Comparison of ENCODE assay signal across 1 cellular context in the genomic region with DNA sequence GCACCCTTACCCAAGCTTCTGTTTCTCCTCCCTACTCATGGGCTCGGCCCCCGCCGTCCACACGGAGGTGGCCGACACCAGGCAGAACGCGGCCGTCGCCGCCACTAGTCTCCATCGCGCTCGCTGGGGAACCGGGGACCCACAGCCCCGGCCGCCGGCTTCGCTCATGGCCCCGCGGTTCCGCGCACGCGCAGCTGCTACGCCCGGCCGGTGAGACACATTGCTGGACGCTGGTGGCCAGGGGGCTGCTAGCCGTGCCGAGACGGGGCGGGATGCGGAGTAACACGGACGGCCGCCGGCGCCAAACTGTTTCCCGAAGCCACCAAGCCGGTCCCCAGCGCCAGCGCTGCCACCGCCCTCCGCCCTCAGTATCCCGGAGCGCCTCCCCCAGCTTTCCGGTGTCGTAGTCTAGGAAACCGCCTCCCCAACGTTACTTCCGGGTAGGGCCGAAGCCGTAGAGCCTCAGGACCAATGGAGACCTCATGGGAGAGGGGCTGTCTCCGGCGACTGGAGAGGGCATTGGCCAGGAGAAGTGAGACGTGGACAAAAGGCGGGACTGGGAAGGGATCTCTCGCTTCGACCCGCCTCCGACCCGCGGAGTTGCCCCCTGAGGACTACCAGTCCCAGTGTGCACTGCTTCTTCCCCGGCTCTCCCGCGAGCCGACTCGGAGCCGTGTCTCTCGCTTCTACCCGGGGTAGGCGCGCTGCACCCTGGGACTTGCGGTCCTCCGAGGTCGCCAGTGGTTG.
TF ChIP-seq lines count a peak whose summit lies in the region.

A gene with protein sequence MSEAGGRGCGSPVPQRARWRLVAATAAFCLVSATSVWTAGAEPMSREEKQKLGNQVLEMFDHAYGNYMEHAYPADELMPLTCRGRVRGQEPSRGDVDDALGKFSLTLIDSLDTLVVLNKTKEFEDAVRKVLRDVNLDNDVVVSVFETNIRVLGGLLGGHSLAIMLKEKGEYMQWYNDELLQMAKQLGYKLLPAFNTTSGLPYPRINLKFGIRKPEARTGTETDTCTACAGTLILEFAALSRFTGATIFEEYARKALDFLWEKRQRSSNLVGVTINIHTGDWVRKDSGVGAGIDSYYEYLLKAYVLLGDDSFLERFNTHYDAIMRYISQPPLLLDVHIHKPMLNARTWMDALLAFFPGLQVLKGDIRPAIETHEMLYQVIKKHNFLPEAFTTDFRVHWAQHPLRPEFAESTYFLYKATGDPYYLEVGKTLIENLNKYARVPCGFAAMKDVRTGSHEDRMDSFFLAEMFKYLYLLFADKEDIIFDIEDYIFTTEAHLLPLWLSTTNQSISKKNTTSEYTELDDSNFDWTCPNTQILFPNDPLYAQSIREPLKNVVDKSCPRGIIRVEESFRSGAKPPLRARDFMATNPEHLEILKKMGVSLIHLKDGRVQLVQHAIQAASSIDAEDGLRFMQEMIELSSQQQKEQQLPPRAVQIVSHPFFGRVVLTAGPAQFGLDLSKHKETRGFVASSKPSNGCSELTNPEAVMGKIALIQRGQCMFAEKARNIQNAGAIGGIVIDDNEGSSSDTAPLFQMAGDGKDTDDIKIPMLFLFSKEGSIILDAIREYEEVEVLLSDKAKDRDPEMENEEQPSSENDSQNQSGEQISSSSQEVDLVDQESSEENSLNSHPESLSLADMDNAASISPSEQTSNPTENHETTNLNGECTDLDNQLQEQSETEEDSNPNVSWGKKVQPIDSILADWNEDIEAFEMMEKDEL (minus strand): TSS at position 380 of the 747 bp plus-strand sequence. CDS start 212 bp downstream, at position 168.

TF ChIP-seq in K562, 482 proteins besides CTCF, POLR2A, EP300 and RAD21 (continued from another document and continues in another):
- TF ChIP-seq XRCC5 (IDR thresholded peaks at IDR 0.05; ENCODE audit: low read depth, low read length): no peak; the same call in 1 of the 2 replicates
- no peak for TF ChIP-seq MECOM (CRISPR knock-in tag; IDR thresholded peaks at IDR 0.05)
- 0 out of 2 replicates have a peak, but pooled peaks have one; percentile 2 for TF ChIP-seq CBX5 (IDR thresholded peaks at IDR 0.05; ENCODE audit: borderline replicate concordance, low read depth)
- TF ChIP-seq, protein P1, sequence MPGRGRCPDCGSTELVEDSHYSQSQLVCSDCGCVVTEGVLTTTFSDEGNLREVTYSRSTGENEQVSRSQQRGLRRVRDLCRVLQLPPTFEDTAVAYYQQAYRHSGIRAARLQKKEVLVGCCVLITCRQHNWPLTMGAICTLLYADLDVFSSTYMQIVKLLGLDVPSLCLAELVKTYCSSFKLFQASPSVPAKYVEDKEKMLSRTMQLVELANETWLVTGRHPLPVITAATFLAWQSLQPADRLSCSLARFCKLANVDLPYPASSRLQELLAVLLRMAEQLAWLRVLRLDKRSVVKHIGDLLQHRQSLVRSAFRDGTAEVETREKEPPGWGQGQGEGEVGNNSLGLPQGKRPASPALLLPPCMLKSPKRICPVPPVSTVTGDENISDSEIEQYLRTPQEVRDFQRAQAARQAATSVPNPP (IDR thresholded peaks at IDR 0.05; ENCODE audit: borderline replicate concordance, insufficient read depth, insufficient read length): no peak
- TF ChIP-seq RCOR1 (IDR thresholded peaks at IDR 0.05; ENCODE audit: borderline replicate concordance in 1 of 2, low read depth in 2 of 2, low read length in 2 of 2): peak in 1 of 2 experiments; percentile 53; a peak in 1 of 4 replicates
- TF ChIP-seq, protein P2, sequence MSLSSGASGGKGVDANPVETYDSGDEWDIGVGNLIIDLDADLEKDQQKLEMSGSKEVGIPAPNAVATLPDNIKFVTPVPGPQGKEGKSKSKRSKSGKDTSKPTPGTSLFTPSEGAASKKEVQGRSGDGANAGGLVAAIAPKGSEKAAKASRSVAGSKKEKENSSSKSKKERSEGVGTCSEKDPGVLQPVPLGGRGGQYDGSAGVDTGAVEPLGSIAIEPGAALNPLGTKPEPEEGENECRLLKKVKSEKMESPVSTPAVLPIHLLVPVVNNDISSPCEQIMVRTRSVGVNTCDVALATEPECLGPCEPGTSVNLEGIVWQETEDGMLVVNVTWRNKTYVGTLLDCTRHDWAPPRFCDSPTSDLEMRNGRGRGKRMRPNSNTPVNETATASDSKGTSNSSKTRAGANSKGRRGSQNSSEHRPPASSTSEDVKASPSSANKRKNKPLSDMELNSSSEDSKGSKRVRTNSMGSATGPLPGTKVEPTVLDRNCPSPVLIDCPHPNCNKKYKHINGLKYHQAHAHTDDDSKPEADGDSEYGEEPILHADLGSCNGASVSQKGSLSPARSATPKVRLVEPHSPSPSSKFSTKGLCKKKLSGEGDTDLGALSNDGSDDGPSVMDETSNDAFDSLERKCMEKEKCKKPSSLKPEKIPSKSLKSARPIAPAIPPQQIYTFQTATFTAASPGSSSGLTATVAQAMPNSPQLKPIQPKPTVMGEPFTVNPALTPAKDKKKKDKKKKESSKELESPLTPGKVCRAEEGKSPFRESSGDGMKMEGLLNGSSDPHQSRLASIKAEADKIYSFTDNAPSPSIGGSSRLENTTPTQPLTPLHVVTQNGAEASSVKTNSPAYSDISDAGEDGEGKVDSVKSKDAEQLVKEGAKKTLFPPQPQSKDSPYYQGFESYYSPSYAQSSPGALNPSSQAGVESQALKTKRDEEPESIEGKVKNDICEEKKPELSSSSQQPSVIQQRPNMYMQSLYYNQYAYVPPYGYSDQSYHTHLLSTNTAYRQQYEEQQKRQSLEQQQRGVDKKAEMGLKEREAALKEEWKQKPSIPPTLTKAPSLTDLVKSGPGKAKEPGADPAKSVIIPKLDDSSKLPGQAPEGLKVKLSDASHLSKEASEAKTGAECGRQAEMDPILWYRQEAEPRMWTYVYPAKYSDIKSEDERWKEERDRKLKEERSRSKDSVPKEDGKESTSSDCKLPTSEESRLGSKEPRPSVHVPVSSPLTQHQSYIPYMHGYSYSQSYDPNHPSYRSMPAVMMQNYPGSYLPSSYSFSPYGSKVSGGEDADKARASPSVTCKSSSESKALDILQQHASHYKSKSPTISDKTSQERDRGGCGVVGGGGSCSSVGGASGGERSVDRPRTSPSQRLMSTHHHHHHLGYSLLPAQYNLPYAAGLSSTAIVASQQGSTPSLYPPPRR (CRISPR knock-in tag; IDR thresholded peaks at IDR 0.05; ENCODE audit: borderline replicate concordance): no peak
- no peak for TF ChIP-seq MAFG (tag; conservative IDR thresholded peaks at IDR 0.05)
- TF ChIP-seq SIX5 (IDR thresholded peaks at IDR 0.05; ENCODE audit: borderline replicate concordance in 1 of 2, insufficient read depth in 1 of 2, low read depth in 1 of 2, low read length in 2 of 2): peak; percentile 85 to 87
- TF ChIP-seq, protein P3, sequence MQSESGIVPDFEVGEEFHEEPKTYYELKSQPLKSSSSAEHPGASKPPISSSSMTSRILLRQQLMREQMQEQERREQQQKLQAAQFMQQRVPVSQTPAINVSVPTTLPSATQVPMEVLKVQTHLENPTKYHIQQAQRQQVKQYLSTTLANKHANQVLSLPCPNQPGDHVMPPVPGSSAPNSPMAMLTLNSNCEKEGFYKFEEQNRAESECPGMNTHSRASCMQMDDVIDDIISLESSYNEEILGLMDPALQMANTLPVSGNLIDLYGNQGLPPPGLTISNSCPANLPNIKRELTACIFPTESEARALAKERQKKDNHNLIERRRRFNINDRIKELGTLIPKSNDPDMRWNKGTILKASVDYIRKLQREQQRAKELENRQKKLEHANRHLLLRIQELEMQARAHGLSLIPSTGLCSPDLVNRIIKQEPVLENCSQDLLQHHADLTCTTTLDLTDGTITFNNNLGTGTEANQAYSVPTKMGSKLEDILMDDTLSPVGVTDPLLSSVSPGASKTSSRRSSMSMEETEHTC (IDR thresholded peaks at IDR 0.05): no peak
- TF ChIP-seq MCM3 (IDR thresholded peaks at IDR 0.05): no peak
- no peak for TF ChIP-seq ZFPM2 (CRISPR knock-in tag; IDR thresholded peaks at IDR 0.05)
- TF ChIP-seq ZNF584 (CRISPR knock-in tag; IDR thresholded peaks at IDR 0.05; ENCODE audit: low read depth): no peak
- TF ChIP-seq, protein P4, sequence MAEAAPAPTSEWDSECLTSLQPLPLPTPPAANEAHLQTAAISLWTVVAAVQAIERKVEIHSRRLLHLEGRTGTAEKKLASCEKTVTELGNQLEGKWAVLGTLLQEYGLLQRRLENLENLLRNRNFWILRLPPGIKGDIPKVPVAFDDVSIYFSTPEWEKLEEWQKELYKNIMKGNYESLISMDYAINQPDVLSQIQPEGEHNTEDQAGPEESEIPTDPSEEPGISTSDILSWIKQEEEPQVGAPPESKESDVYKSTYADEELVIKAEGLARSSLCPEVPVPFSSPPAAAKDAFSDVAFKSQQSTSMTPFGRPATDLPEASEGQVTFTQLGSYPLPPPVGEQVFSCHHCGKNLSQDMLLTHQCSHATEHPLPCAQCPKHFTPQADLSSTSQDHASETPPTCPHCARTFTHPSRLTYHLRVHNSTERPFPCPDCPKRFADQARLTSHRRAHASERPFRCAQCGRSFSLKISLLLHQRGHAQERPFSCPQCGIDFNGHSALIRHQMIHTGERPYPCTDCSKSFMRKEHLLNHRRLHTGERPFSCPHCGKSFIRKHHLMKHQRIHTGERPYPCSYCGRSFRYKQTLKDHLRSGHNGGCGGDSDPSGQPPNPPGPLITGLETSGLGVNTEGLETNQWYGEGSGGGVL (CRISPR knock-in tag; IDR thresholded peaks at IDR 0.05): no peak
- no peak for TF ChIP-seq RBM39 (optimal IDR thresholded peaks at IDR 0.05; ENCODE audit: low read depth, low read length)
- TF ChIP-seq, protein P5, sequence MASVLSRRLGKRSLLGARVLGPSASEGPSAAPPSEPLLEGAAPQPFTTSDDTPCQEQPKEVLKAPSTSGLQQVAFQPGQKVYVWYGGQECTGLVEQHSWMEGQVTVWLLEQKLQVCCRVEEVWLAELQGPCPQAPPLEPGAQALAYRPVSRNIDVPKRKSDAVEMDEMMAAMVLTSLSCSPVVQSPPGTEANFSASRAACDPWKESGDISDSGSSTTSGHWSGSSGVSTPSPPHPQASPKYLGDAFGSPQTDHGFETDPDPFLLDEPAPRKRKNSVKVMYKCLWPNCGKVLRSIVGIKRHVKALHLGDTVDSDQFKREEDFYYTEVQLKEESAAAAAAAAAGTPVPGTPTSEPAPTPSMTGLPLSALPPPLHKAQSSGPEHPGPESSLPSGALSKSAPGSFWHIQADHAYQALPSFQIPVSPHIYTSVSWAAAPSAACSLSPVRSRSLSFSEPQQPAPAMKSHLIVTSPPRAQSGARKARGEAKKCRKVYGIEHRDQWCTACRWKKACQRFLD (CRISPR knock-in tag; IDR thresholded peaks at IDR 0.05): no peak
- no peak for TF ChIP-seq POLR3G (IDR thresholded peaks at IDR 0.05; ENCODE audit: extremely low read depth, insufficient read length, insufficient replicate concordance)
- TF ChIP-seq MXI1 (IDR thresholded peaks at IDR 0.05; ENCODE audit: low read depth, low read length): peak; percentile 72
- TF ChIP-seq BRD4 (IDR thresholded peaks at IDR 0.05): no peak
- TF ChIP-seq SRSF9 (IDR thresholded peaks at IDR 0.05; ENCODE audit: borderline replicate concordance, low read depth, low read length): no peak
- TF ChIP-seq MEF2D (tag; conservative IDR thresholded peaks at IDR 0.05; ENCODE audit: low read depth): no peak
- TF ChIP-seq PCBP1 (IDR thresholded peaks at IDR 0.05; ENCODE audit: low read depth, low read length, poor library complexity, severe bottlenecking): peak; percentile 65
- TF ChIP-seq, protein P6, sequence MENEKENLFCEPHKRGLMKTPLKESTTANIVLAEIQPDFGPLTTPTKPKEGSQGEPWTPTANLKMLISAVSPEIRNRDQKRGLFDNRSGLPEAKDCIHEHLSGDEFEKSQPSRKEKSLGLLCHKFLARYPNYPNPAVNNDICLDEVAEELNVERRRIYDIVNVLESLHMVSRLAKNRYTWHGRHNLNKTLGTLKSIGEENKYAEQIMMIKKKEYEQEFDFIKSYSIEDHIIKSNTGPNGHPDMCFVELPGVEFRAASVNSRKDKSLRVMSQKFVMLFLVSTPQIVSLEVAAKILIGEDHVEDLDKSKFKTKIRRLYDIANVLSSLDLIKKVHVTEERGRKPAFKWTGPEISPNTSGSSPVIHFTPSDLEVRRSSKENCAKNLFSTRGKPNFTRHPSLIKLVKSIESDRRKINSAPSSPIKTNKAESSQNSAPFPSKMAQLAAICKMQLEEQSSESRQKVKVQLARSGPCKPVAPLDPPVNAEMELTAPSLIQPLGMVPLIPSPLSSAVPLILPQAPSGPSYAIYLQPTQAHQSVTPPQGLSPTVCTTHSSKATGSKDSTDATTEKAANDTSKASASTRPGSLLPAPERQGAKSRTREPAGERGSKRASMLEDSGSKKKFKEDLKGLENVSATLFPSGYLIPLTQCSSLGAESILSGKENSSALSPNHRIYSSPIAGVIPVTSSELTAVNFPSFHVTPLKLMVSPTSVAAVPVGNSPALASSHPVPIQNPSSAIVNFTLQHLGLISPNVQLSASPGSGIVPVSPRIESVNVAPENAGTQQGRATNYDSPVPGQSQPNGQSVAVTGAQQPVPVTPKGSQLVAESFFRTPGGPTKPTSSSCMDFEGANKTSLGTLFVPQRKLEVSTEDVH (IDR thresholded peaks at IDR 0.05; ENCODE audit: low read depth, partially characterized antibody): peak; percentile 90
- no peak for TF ChIP-seq CCAR2 (IDR thresholded peaks at IDR 0.05; ENCODE audit: low read depth, low read length)
- no peak for TF ChIP-seq NFIX (CRISPR knock-in tag; IDR thresholded peaks at IDR 0.05; ENCODE audit: low read depth)
- peak; percentile 58; the same call in 1 of the 2 replicates for TF ChIP-seq ZNF24 (IDR thresholded peaks at IDR 0.05)
- TF ChIP-seq, protein P7, sequence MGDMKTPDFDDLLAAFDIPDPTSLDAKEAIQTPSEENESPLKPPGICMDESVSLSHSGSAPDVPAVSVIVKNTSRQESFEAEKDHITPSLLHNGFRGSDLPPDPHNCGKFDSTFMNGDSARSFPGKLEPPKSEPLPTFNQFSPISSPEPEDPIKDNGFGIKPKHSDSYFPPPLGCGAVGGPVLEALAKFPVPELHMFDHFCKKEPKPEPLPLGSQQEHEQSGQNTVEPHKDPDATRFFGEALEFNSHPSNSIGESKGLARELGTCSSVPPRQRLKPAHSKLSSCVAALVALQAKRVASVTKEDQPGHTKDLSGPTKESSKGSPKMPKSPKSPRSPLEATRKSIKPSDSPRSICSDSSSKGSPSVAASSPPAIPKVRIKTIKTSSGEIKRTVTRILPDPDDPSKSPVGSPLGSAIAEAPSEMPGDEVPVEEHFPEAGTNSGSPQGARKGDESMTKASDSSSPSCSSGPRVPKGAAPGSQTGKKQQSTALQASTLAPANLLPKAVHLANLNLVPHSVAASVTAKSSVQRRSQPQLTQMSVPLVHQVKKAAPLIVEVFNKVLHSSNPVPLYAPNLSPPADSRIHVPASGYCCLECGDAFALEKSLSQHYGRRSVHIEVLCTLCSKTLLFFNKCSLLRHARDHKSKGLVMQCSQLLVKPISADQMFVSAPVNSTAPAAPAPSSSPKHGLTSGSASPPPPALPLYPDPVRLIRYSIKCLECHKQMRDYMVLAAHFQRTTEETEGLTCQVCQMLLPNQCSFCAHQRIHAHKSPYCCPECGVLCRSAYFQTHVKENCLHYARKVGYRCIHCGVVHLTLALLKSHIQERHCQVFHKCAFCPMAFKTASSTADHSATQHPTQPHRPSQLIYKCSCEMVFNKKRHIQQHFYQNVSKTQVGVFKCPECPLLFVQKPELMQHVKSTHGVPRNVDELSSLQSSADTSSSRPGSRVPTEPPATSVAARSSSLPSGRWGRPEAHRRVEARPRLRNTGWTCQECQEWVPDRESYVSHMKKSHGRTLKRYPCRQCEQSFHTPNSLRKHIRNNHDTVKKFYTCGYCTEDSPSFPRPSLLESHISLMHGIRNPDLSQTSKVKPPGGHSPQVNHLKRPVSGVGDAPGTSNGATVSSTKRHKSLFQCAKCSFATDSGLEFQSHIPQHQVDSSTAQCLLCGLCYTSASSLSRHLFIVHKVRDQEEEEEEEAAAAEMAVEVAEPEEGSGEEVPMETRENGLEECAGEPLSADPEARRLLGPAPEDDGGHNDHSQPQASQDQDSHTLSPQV (IDR thresholded peaks at IDR 0.05): no peak
- TF ChIP-seq BHLHE40 (IDR thresholded peaks at IDR 0.05; ENCODE audit: low read length): no peak; the same call in 1 of the 2 replicates
- TF ChIP-seq TAF1 (IDR thresholded peaks at IDR 0.05; ENCODE audit: control insufficient read depth, extremely low read depth, insufficient read depth, low read length, severe bottlenecking): peak; percentile 86
